ENCODE assay signal across 13 cellular contexts in the genomic region with DNA sequence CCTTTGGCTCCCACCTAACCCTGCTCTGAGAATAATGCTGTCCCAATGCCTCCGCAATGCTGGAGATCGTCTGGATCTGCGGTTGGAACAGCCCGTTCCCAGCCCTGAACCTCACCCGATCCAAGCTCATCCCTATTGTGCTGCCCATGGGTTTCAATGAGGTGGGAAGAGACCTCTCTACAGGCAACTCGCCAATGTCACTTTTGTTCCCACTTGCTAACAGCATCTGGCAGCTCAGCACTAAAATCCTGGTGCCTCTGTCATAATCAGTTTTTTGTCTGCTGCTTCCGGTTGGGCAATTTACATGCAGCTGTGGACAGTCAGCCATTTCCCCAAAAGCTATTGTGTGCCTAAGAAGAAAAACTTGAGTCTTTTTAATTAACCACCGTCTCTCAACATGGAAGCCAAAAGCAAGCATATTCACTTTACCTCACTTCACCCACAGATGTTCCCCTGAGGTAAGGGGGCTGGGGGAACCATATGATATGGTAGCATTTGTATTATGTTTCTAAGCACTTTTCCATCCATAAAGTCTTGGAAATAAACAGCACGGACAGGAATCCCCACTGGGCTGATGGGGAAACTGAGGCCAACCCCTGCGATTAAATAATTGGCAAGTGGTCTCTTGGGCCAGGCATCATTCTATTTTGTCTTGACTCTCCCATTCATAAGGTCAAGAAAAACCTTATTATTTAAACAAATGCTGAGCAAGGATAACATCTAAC.
DNase-seq lines count a peak whose midpoint lies in the region; ATAC-seq and TF ChIP-seq lines count a peak whose summit lies in the region.
"Had no signal": no experiment of that assay in that cellular context is flagged by ENCODE, and none has a peak within 500 bp of the region (broad histone marks: within the 10 kb centered on the region; RNA-seq: fewer than 3 reads in every experiment).

No MANE protein-coding gene starts in this region.

- in situ Hi-C loops in KBM-7 (cut with MboI; ENCODE audit: low pct_unique_long_range_greater_than_20kb, low sequenced_read_pairs): no loop called here

- no peaks in the 10 kb centered on the region for H3K36me3 ChIP-seq in A673 (ENCODE audit: insufficient read depth, low read length, poor library complexity, severe bottlenecking)
- H3K36me3 ChIP-seq: uterus had no signal

- no peak for TF ChIP-seq CTCF in A673 (conservative IDR thresholded peaks at IDR 0.05; ENCODE audit: low read depth, low read length)

- H3K4me1 ChIP-seq in A673 (ENCODE audit: insufficient read depth, low read length, poor library complexity, severe bottlenecking): peaks cover 39% of the 10 kb centered on the region
- H3K4me1 ChIP-seq in right cardiac atrium (ENCODE audit: control insufficient read depth, insufficient read depth, low read length): no peaks in the 10 kb centered on the region
- H3K4me1 ChIP-seq: uterus had no signal

- intact Hi-C loops in A673 (cut with micrococcal nuclease; ENCODE audit: unreplicated experiment) (no loop called here), right cardiac atrium (cut with DNase I) (no loop called here)

- H3K27ac ChIP-seq in A673 (ENCODE audit: low read depth, low read length, poor library complexity, severe bottlenecking): peak overlapping the region; percentile 74
- H3K27ac ChIP-seq in right cardiac atrium (ENCODE audit: low read length): no peak overlapping the region
- H3K27ac ChIP-seq: uterus, VCaP had no signal

- H3K9me3 ChIP-seq in A673 (ENCODE audit: low read depth, low read length, poor library complexity, severe bottlenecking) (no peaks in the 10 kb centered on the region), right cardiac atrium (ENCODE audit: control insufficient read depth, low read length) (no peaks in the 10 kb centered on the region)
- H3K9me3 ChIP-seq: uterus had no signal

- no TSS peak for BruUV-seq in A673 (replicated peaks; lab: Mats Ljungman, UMichigan)

- CTCF ChIA-PET in A673 (lab: Charles Lee): no interaction called here

- WGBS in right cardiac atrium: 74% methylated on average over 10 of the region's 10 CpGs

- POLR2A ChIA-PET in A673 (lab: Charles Lee; ENCODE audit: low non-redundant PET): no interaction called here

- H3K27me3 ChIP-seq in A673 (replicated peaks; ENCODE audit: insufficient read depth, low read depth, low read length, poor library complexity): no peaks in the 10 kb centered on the region
- H3K27me3 ChIP-seq in right cardiac atrium (ENCODE audit: control insufficient read depth, insufficient read depth): no peaks in the 10 kb centered on the region
- H3K27me3 ChIP-seq: uterus had no signal

- DNase-seq in A673 (ENCODE audit: low spot score) (peak; percentile 93), KBM-7 (peak; percentile 28), SIG-M5 (lab: John Stamatoyannopoulos, UW) (peak; percentile 39), right cardiac atrium (no peak), DMS79 treated with DMSO at 0.1 percent for 48 hours (lab: John Stamatoyannopoulos, UW) (no peak), middle frontal gyrus (ENCODE audit: extremely low spot score, low spot score) (no peak), HT-29 (ENCODE audit: low spot score) (no peak)
- DNase-seq: activated T-cell treated with anti-CD3 and anti-CD28 coated beads, Interleukin-2, amount 50 U/mL, for 1 hour; naive B cell; NCI-H2107; uterus had no signal

- ATAC-seq in right cardiac atrium: peak; percentile 31 to 42
- no peak for ATAC-seq in HG02623 (IDR thresholded peaks at IDR 0.05; ENCODE audit: unreplicated experiment)

- no peak overlapping the region for H3K4me3 ChIP-seq in A673 (ENCODE audit: low read depth, low read length, poor library complexity, severe bottlenecking)
- H3K4me3 ChIP-seq in right cardiac atrium (ENCODE audit: low read length): no peak overlapping the region
- H3K4me3 ChIP-seq: uterus had no signal

Comparison
In these comparisons a context has a peak if more than half of its experiments do, and no peak if none do; other contexts are left out.
1. DNase-seq: peak in A673 (single experiment), KBM-7 (single experiment) and SIG-M5 (single experiment); none in right cardiac atrium (0 of 3), DMS79 treated with DMSO at 0.1 percent for 48 hours (single experiment), middle frontal gyrus (single experiment) and HT-29 (single experiment).